In the genomic region with DNA sequence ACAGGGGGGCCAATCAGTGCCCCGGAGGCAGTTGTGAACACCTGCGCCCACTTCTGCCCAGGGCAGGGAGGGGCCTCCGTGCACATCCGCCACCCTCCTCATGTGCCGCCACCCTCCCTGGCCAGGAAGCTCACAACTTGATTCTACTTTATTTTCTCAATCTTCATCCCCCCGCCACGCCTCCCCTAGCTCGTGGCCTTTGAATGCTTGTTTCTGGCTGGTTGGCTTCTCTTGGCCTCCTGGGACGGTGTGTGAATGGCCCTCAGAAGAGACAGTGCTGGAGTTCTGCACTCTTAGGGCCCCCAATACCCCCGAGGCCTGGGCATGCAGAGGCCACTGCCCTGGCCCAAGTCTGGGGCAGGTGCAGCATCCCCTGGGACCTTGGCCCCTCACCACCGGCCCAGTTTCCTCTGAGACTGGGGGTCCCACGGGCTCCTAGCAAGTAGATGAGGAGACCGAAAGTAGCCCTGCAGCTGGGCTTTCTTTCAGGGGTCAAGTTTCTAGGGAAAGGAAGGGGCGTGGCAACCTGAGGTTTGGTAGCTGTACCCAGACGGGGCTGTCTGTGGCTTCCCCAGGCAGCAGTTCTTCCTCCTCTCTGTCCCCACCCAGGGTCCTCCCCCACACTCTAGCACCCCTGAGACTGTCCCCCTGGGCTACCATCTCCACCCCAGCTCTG, we compare ENCODE assay signal across 1 cellular context.
TF ChIP-seq lines count a peak whose summit lies in the region.

No MANE protein-coding gene starts in this region.

TF ChIP-seq in GM12878, 131 proteins besides CTCF, POLR2A, EP300 and RAD21:
- TF ChIP-seq MXI1 (IDR thresholded peaks at IDR 0.05; ENCODE audit: low read depth, low read length) (peak; percentile 59; the same call in 1 of the 2 replicates), NR2C1 (IDR thresholded peaks at IDR 0.05) (peak; percentile 80), BHLHE40 (IDR thresholded peaks at IDR 0.05; ENCODE audit: borderline replicate concordance in 1 of 2, low read depth in 2 of 2, low read length in 1 of 2) (peak; percentile 54 to 68; a peak in 2 of 4 replicates), SMARCA5 (IDR thresholded peaks at IDR 0.05) (0 out of 2 replicates have a peak, but pooled peaks have one; percentile 41), CEBPB (IDR thresholded peaks at IDR 0.05; ENCODE audit: borderline replicate concordance in 1 of 2, low read depth in 2 of 2, low read length in 2 of 2) (no peak), RFX5 (IDR thresholded peaks at IDR 0.05; ENCODE audit: low read depth, low read length) (0 out of 2 replicates have a peak, but pooled peaks have one; percentile 4), POLR2AphosphoS5 (IDR thresholded peaks at IDR 0.05; ENCODE audit: low read length) (no peak; the same call in 1 of the 2 replicates), RUNX3 (IDR thresholded peaks at IDR 0.05; ENCODE audit: low read length) (peak; percentile 42; the same call in 1 of the 2 replicates), ZZZ3 (IDR thresholded peaks at IDR 0.05; ENCODE audit: control insufficient read depth, insufficient read length, low read depth) (no peak), NR2F1 (conservative IDR thresholded peaks at IDR 0.05) (0 out of 2 replicates have a peak, but pooled peaks have one; percentile 43), EZH2 (IDR thresholded peaks at IDR 0.05; ENCODE audit: borderline replicate concordance, control insufficient read depth, low read depth, low read length) (no peak), MEF2B (IDR thresholded peaks at IDR 0.05; ENCODE audit: partially characterized antibody, poor library complexity, severe bottlenecking) (peak; percentile 83), GATAD2B (conservative IDR thresholded peaks at IDR 0.05; ENCODE audit: low read depth) (no peak; the same call in 1 of the 2 replicates)
- TF ChIP-seq, protein P1, sequence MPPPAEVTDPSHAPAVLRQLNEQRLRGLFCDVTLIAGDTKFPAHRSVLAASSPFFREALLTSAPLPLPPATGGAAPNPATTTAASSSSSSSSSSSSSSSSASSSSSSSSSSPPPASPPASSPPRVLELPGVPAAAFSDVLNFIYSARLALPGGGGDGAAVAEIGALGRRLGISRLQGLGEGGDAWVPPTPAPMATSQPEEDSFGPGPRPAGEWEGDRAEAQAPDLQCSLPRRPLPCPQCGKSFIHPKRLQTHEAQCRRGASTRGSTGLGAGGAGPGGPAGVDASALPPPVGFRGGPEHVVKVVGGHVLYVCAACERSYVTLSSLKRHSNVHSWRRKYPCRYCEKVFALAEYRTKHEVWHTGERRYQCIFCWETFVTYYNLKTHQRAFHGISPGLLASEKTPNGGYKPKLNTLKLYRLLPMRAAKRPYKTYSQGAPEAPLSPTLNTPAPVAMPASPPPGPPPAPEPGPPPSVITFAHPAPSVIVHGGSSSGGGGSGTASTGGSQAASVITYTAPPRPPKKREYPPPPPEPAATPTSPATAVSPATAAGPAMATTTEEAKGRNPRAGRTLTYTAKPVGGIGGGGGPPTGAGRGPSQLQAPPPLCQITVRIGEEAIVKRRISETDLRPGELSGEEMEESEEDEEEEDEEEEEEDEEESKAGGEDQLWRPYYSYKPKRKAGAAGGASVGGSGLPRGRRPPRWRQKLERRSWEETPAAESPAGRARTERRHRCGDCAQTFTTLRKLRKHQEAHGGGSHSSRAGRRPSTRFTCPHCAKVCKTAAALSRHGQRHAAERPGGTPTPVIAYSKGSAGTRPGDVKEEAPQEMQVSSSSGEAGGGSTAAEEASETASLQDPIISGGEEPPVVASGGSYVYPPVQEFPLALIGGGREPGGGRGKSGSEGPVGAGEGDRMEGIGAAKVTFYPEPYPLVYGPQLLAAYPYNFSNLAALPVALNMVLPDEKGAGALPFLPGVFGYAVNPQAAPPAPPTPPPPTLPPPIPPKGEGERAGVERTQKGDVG (CRISPR knock-in tag; IDR thresholded peaks at IDR 0.05), result no peak
- TF ChIP-seq, protein P2, sequence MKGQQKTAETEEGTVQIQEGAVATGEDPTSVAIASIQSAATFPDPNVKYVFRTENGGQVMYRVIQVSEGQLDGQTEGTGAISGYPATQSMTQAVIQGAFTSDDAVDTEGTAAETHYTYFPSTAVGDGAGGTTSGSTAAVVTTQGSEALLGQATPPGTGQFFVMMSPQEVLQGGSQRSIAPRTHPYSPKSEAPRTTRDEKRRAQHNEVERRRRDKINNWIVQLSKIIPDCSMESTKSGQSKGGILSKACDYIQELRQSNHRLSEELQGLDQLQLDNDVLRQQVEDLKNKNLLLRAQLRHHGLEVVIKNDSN (IDR thresholded peaks at IDR 0.05; ENCODE audit: borderline replicate concordance, extremely low read length, insufficient read depth, low read depth, low read length), result no peak
- TF ChIP-seq, protein P3, sequence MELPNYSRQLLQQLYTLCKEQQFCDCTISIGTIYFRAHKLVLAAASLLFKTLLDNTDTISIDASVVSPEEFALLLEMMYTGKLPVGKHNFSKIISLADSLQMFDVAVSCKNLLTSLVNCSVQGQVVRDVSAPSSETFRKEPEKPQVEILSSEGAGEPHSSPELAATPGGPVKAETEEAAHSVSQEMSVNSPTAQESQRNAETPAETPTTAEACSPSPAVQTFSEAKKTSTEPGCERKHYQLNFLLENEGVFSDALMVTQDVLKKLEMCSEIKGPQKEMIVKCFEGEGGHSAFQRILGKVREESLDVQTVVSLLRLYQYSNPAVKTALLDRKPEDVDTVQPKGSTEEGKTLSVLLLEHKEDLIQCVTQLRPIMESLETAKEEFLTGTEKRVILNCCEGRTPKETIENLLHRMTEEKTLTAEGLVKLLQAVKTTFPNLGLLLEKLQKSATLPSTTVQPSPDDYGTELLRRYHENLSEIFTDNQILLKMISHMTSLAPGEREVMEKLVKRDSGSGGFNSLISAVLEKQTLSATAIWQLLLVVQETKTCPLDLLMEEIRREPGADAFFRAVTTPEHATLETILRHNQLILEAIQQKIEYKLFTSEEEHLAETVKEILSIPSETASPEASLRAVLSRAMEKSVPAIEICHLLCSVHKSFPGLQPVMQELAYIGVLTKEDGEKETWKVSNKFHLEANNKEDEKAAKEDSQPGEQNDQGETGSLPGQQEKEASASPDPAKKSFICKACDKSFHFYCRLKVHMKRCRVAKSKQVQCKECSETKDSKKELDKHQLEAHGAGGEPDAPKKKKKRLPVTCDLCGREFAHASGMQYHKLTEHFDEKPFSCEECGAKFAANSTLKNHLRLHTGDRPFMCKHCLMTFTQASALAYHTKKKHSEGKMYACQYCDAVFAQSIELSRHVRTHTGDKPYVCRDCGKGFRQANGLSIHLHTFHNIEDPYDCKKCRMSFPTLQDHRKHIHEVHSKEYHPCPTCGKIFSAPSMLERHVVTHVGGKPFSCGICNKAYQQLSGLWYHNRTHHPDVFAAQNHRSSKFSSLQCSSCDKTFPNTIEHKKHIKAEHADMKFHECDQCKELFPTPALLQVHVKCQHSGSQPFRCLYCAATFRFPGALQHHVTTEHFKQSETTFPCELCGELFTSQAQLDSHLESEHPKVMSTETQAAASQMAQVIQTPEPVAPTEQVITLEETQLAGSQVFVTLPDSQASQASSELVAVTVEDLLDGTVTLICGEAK (IDR thresholded peaks at IDR 0.05; ENCODE audit: borderline replicate concordance), result 0 out of 2 replicates have a peak, but pooled peaks have one; percentile 3
